ENCODE assay signal across 18 cellular contexts in genomic region chr17:81947189-81947588, GRCh38. TPM values are rescaled to one million over a fixed set of nuclear protein-coding genes. Genes with fewer than 3 reads are reported as not detected.
A peak's percentile ranks its signal among the peaks of the same experiment; 100 is the strongest.
DNase-seq lines count a peak whose midpoint lies in the region; ATAC-seq, FAIRE-seq and TF ChIP-seq lines count a peak whose summit lies in the region.
"Had no signal": no experiment of that assay in that cellular context is flagged by ENCODE, and none has a peak within 500 bp of the region (broad histone marks: within the 10 kb centered on the region; RNA-seq: fewer than 3 reads in every experiment).

Gene MYADML2 (minus strand): TSS chr17:81947233. CDS start chr17:81941741, 5,492 bp downstream.

- no peak within 1 kb of the TSS for H4K12ac ChIP-seq in trophoblast cell (ENCODE audit: low read depth, low read length)

- H2BK12ac ChIP-seq in H1 (ENCODE audit: low read depth, low read length) (no peak within 1 kb of the TSS), trophoblast cell (ENCODE audit: low read length) (no peak within 1 kb of the TSS)

- H3K9me3 ChIP-seq in HepG2 (ENCODE audit: low read length) = no peaks in the 10 kb centered on the region
- H3K9me3 ChIP-seq in right lobe of liver = no peaks in the 10 kb centered on the region
- H3K9me3 ChIP-seq in H1 (ENCODE audit: insufficient read depth in 2 of 2, low read depth in 1 of 2, low read length in 1 of 2) = no peaks in the 10 kb centered on the region
- peaks cover 3% of the 10 kb centered on the region for H3K9me3 ChIP-seq in trophoblast cell (ENCODE audit: insufficient read depth, low read depth, low read length)
- H3K9me3 ChIP-seq in prostate gland = no peaks in the 10 kb centered on the region
- no peaks in the 10 kb centered on the region for H3K9me3 ChIP-seq in MG63
- H3K9me3 ChIP-seq: A549, BE2C had no signal

- H4K8ac ChIP-seq in H1 (ENCODE audit: extremely low read depth, insufficient read depth, low read length) (no peak within 1 kb of the TSS), trophoblast cell (ENCODE audit: low read depth, low read length) (no peak within 1 kb of the TSS)

- no TSS peak for BruUV-seq in HepG2 (replicated peaks; lab: Mats Ljungman, UMichigan)

- 0 out of 2 replicates have a peak within 1 kb of the TSS, but pooled peaks have one; percentile 46 for H2BK15ac ChIP-seq in H1 (ENCODE audit: low read length)

- TF ChIP-seq EP300 in HepG2 (IDR thresholded peaks at IDR 0.05; ENCODE audit: low read depth in 2 of 2, low read length in 2 of 2) (no peak), HepG2 (CRISPR knock-in tag; IDR thresholded peaks at IDR 0.05; ENCODE audit: borderline replicate concordance) (no peak), H1 (IDR thresholded peaks at IDR 0.05; ENCODE audit: borderline replicate concordance in 1 of 2, low read depth in 2 of 2, low read length in 2 of 2) (no peak)

- H3K18ac ChIP-seq in H1 (ENCODE audit: extremely low read depth, low read length) (no peak within 1 kb of the TSS), trophoblast cell (ENCODE audit: low read length) (no peak within 1 kb of the TSS)

- H2AK5ac ChIP-seq in H1 (ENCODE audit: low read depth, low read length) (no peak within 1 kb of the TSS), trophoblast cell (ENCODE audit: low read length) (no peak within 1 kb of the TSS)

- POLR2A ChIA-PET in HepG2 (lab: Yijun Ruan, JAX) = interaction anchor here (1.1 to 1.4 kb wide), 3 partner anchors 9 to 75 kb away, joined by 3 to 4 read pairs (median 4); partner anchors contain the start of gene CENPX
- POLR2A ChIA-PET in H1 (lab: Charles Lee; ENCODE audit: partially characterized antibody) = interaction anchor here (0.9 kb wide), 2 partner anchors 16 to 19 kb away, joined by 3 read pairs; no protein-coding TSS in a partner anchor

- WGBS in HepG2 (ENCODE audit: low lambda C conversion rate) = 71% methylated on average over 12 of the region's 13 CpGs
- no CpG with 5 or more reads among the region's 13 CpGs for WGBS in right lobe of liver (ENCODE audit: insufficient coverage, low coverage, low lambda C conversion rate, missing lambda C conversion rate)
- WGBS in H1 (ENCODE audit: extremely low coverage in 1 of 2, insufficient coverage in 1 of 2, insufficient read length in 1 of 2, insufficient replicate concordance in 2 of 2, low coverage in 1 of 2, low lambda C conversion rate in 2 of 2, missing lambda C conversion rate in 1 of 2), 2 experiments = 81% methylated on average over 12 of the region's 13 CpGs; no CpG with 5 or more reads in 1 of the 2 experiments
- no CpG with 5 or more reads among the region's 13 CpGs for WGBS in trophoblast cell (ENCODE audit: extremely low coverage, insufficient coverage, insufficient read length)
- WGBS in prostate gland = 79% methylated on average over 13 of the region's 13 CpGs

- no peak within 1 kb of the TSS for H3K4ac ChIP-seq in H1 (replicated peaks; ENCODE audit: insufficient read length, low read depth, low read length)
- no peak within 1 kb of the TSS for H3K4ac ChIP-seq in trophoblast cell (ENCODE audit: low read depth, low read length)

- H3K79me2 ChIP-seq in HepG2 (ENCODE audit: insufficient read depth, low read length) = no peaks in the 10 kb centered on the region
- H3K79me2 ChIP-seq in H1 (ENCODE audit: control insufficient read depth in 1 of 2, insufficient read depth in 2 of 2, low read length in 2 of 2) = no peaks in the 10 kb centered on the region
- H3K79me2 ChIP-seq in trophoblast cell (ENCODE audit: control insufficient read depth, insufficient read depth, low read length, poor library complexity) = no peaks in the 10 kb centered on the region

- H2BK20ac ChIP-seq in H1 (ENCODE audit: low read length) = no peak within 1 kb of the TSS

- intact Hi-C loops in HepG2 (cut with micrococcal nuclease; ENCODE audit: unreplicated experiment) = no loop called here
- intact Hi-C loops in right lobe of liver (cut with DNase I) = loop anchor here in 1 of 2 donors (10.0 kb wide), 1 partner anchor 248 kb away; no protein-coding TSS in a partner anchor
- intact Hi-C loops in prostate gland (cut with DNase I) = no loop called here

- H3K4me3 ChIP-seq in HepG2 (replicated peaks in 1 of 3; ENCODE audit: insufficient read depth in 1 of 3, low read depth in 2 of 3, low read length in 3 of 3) (no peak within 1 kb of the TSS), right lobe of liver (no peak within 1 kb of the TSS), H1 (ENCODE audit: extremely low read depth in 1 of 4, insufficient read depth in 2 of 4, low read depth in 3 of 4, low read length in 4 of 4) (no peak within 1 kb of the TSS), trophoblast cell (ENCODE audit: low read depth, low read length) (peak within 1 kb of the TSS; percentile 9), prostate gland (no peak within 1 kb of the TSS), MG63 (no peak within 1 kb of the TSS)
- H3K4me3 ChIP-seq: A549, GM12878, GM23338 had no signal

- TF ChIP-seq RAD21 in HepG2 (CRISPR knock-in tag; IDR thresholded peaks at IDR 0.05) = no peak
- no peak for TF ChIP-seq RAD21 in H1 (IDR thresholded peaks at IDR 0.05 in 1 of 2, conservative IDR thresholded peaks at IDR 0.05 in 1 of 2; ENCODE audit: low read depth in 2 of 2, low read length in 2 of 2)

- H3K4me2 ChIP-seq in HepG2 (ENCODE audit: low read depth, low read length) (no peak within 1 kb of the TSS), H1 (ENCODE audit: insufficient read depth in 1 of 2, low read depth in 2 of 2, low read length in 2 of 2) (no peak within 1 kb of the TSS), trophoblast cell (ENCODE audit: low read length) (no peak within 1 kb of the TSS)
- H3K4me2 ChIP-seq: A549, GM23338 had no signal

- H3K23ac ChIP-seq in H1 (ENCODE audit: insufficient read length) = no peak within 1 kb of the TSS
- no peak within 1 kb of the TSS for H3K23ac ChIP-seq in trophoblast cell (ENCODE audit: low read length)

- DNase-seq in HepG2 (ENCODE audit: low spot score) = no peak
- DNase-seq in right lobe of liver = no peak
- DNase-seq in H1 (ENCODE audit: low read depth in 1 of 2, low spot score in 2 of 2) = no peak
- DNase-seq in trophoblast cell = no peak
- no peak for DNase-seq in GM13977 (ENCODE audit: low spot score)
- no peak for DNase-seq in prostate gland (ENCODE audit: low spot score)
- no peak for DNase-seq in MG63
- DNase-seq: BE2C, DMS79, H9 had no signal

- H3K36me3 ChIP-seq in HepG2 (replicated peaks in 1 of 2; ENCODE audit: control insufficient read depth in 1 of 2, insufficient read depth in 2 of 2, low read length in 2 of 2) = no peaks in the 10 kb centered on the region
- H3K36me3 ChIP-seq in right lobe of liver = no peaks in the 10 kb centered on the region
- no peaks in the 10 kb centered on the region for H3K36me3 ChIP-seq in H1 (ENCODE audit: control insufficient read depth in 2 of 4, insufficient read depth in 4 of 4, low read length in 3 of 4)
- no peaks in the 10 kb centered on the region for H3K36me3 ChIP-seq in trophoblast cell (ENCODE audit: control insufficient read depth in 1 of 2, insufficient read depth in 2 of 2, low read length in 2 of 2)
- no peaks in the 10 kb centered on the region for H3K36me3 ChIP-seq in prostate gland
- H3K36me3 ChIP-seq in MG63 = no peaks in the 10 kb centered on the region
- H3K36me3 ChIP-seq: BE2C had no signal

- CTCF ChIA-PET in HepG2 (lab: Yijun Ruan, JAX; ENCODE audit: low intra/inter-chr PET ratio, low total read pairs) (no interaction called here), H1 (lab: Charles Lee; ENCODE audit: partially characterized antibody) (interaction anchor here (0.7 kb wide), 2 partner anchors 12 to 78 kb away, joined by 3 read pairs; no protein-coding TSS in a partner anchor)

- no peak within 1 kb of the TSS for H2BK5ac ChIP-seq in H1 (ENCODE audit: low read depth, low read length)
- H2BK5ac ChIP-seq in trophoblast cell (ENCODE audit: low read depth, low read length, poor library complexity) = no peak within 1 kb of the TSS

- no peak within 1 kb of the TSS for H3K56ac ChIP-seq in H1 (replicated peaks; ENCODE audit: insufficient read length, low read depth, low read length)

- no peak for FAIRE-seq in HepG2 (lab: Jason Lieb, UNC)
- FAIRE-seq in H1 (lab: Jason Lieb, UNC) = no peak
- FAIRE-seq: A549, GM12878 had no signal

- H3K14ac ChIP-seq in H1 (ENCODE audit: insufficient read length) = no peak within 1 kb of the TSS
- no peak within 1 kb of the TSS for H3K14ac ChIP-seq in trophoblast cell (ENCODE audit: low read length)

- peaks cover 41% of the 10 kb centered on the region for H3K4me1 ChIP-seq in HepG2 (ENCODE audit: insufficient read depth, low read length)
- H3K4me1 ChIP-seq in right lobe of liver = no peaks in the 10 kb centered on the region
- H3K4me1 ChIP-seq in H1 (replicated peaks in 1 of 4; ENCODE audit: control insufficient read depth in 3 of 4, insufficient read depth in 4 of 4, low read length in 3 of 4) = peaks cover 0 to under 1% (median under 1%) of the 10 kb centered on the region in 4 experiments; a peak in 3 of 7 replicates
- no peaks in the 10 kb centered on the region for H3K4me1 ChIP-seq in trophoblast cell (ENCODE audit: control insufficient read depth in 1 of 2, insufficient read depth in 2 of 2, low read length in 2 of 2)
- no peaks in the 10 kb centered on the region for H3K4me1 ChIP-seq in prostate gland (replicated peaks)
- H3K4me1 ChIP-seq: A549, BE2C had no signal

- H4K5ac ChIP-seq in H1 (ENCODE audit: insufficient read length, low read depth, low read length) = no peak within 1 kb of the TSS

- TF ChIP-seq POLR2A in HepG2 (IDR thresholded peaks at IDR 0.05; ENCODE audit: insufficient read depth in 1 of 2, low read depth in 2 of 2, low read length in 2 of 2) (no peak), right lobe of liver (IDR thresholded peaks at IDR 0.05) (no peak), H1 (IDR thresholded peaks at IDR 0.05; ENCODE audit: control extremely low read depth in 1 of 2, low read depth in 2 of 2, low read length in 2 of 2) (no peak), prostate gland (IDR thresholded peaks at IDR 0.05) (no peak)

- H2AFZ ChIP-seq in HepG2 (ENCODE audit: low read length) (no peak within 1 kb of the TSS), H1 (ENCODE audit: low read length) (no peak within 1 kb of the TSS), trophoblast cell (ENCODE audit: insufficient read depth, low read length, poor library complexity) (no peak within 1 kb of the TSS)
- H2AFZ ChIP-seq: GM23338 had no signal

- 0 out of 5 replicates have a peak, but pooled peaks cover 0 to 3% of the 10 kb centered on the region in 2 experiments for H3K27me3 ChIP-seq in HepG2 (ENCODE audit: control insufficient read depth in 1 of 2, insufficient read depth in 2 of 2, low read length in 2 of 2)
- no peaks in the 10 kb centered on the region for H3K27me3 ChIP-seq in right lobe of liver
- peaks cover 0 to 5% (median under 1%) of the 10 kb centered on the region in 4 experiments; a peak in 3 of 7 replicates for H3K27me3 ChIP-seq in H1 (replicated peaks in 1 of 4; ENCODE audit: control insufficient read depth in 3 of 4, extremely low read depth in 1 of 4, insufficient read depth in 3 of 4, low read length in 3 of 4)
- H3K27me3 ChIP-seq in trophoblast cell (ENCODE audit: insufficient read depth, low read length) = no peaks in the 10 kb centered on the region
- H3K27me3 ChIP-seq in prostate gland (replicated peaks; ENCODE audit: insufficient read depth) = no peaks in the 10 kb centered on the region
- H3K27me3 ChIP-seq in MG63 = no peaks in the 10 kb centered on the region
- H3K27me3 ChIP-seq: BE2C had no signal

- in situ Hi-C loops in HepG2 (cut with HindIII; ENCODE audit: extremely low pct_ligation_motif_present, low pct_unique_long_range_greater_than_20kb) (no loop called here), GM13977 (cut with MboI; ENCODE audit: low pct_unique_long_range_greater_than_20kb, low sequenced_read_pairs, unreplicated experiment) (no loop called here)

- no peak within 1 kb of the TSS for H3K27ac ChIP-seq in HepG2 (ENCODE audit: extremely low read length, insufficient read depth, low read length)
- no peak within 1 kb of the TSS for H3K27ac ChIP-seq in right lobe of liver
- H3K27ac ChIP-seq in H1 (ENCODE audit: low read depth, low read length) = no peak within 1 kb of the TSS
- H3K27ac ChIP-seq in trophoblast cell (ENCODE audit: low read depth, low read length) = no peak within 1 kb of the TSS
- no peak within 1 kb of the TSS for H3K27ac ChIP-seq in prostate gland
- H3K27ac ChIP-seq: A549, C4-2B had no signal

- no peak for ATAC-seq in HepG2
- no peak for ATAC-seq in right lobe of liver
- ATAC-seq: A549, GM12878, GM23338 had no signal

- H3K23me2 ChIP-seq in H1 (ENCODE audit: low read depth, low read length) = no peaks in the 10 kb centered on the region

- H3K79me1 ChIP-seq in H1 (ENCODE audit: low read depth, low read length) (no peaks in the 10 kb centered on the region), trophoblast cell (ENCODE audit: low read length) (no peaks in the 10 kb centered on the region)

- H2BK120ac ChIP-seq in H1 (replicated peaks; ENCODE audit: low read depth, low read length) = no peak within 1 kb of the TSS
- no peak within 1 kb of the TSS for H2BK120ac ChIP-seq in trophoblast cell (ENCODE audit: insufficient read depth, low read length, poor library complexity)

- H4K20me1 ChIP-seq in HepG2 (ENCODE audit: insufficient read depth, low read length) (no peaks in the 10 kb centered on the region), H1 (replicated peaks in 1 of 2; ENCODE audit: control insufficient read depth in 1 of 2, insufficient read depth in 2 of 2, low read length in 2 of 2) (no peaks in the 10 kb centered on the region)

- H3K9ac ChIP-seq in HepG2 (ENCODE audit: insufficient read depth, low read depth, low read length) (no peak within 1 kb of the TSS), H1 (replicated peaks in 1 of 4; ENCODE audit: extremely low read depth in 1 of 4, low read depth in 3 of 4, low read length in 3 of 4) (no peak within 1 kb of the TSS), trophoblast cell (ENCODE audit: low read length) (no peak within 1 kb of the TSS)

- no peak within 1 kb of the TSS for H4K91ac ChIP-seq in H1 (replicated peaks; ENCODE audit: insufficient read length, low read length)
- H4K91ac ChIP-seq in trophoblast cell (ENCODE audit: low read depth, low read length) = no peak within 1 kb of the TSS

- no peak for TF ChIP-seq CTCF in HepG2 (CRISPR knock-in tag; IDR thresholded peaks at IDR 0.05)
- no peak for TF ChIP-seq CTCF in right lobe of liver (IDR thresholded peaks at IDR 0.05)
- TF ChIP-seq CTCF in H1 (IDR thresholded peaks at IDR 0.05; ENCODE audit: control extremely low read depth in 1 of 3, insufficient read depth in 1 of 3, low read depth in 1 of 3, low read length in 3 of 3) = no peak
- TF ChIP-seq CTCF in GM13977 (IDR thresholded peaks at IDR 0.05; ENCODE audit: extremely low read depth, insufficient read depth, missing control alignments) = no peak
- TF ChIP-seq CTCF in prostate gland (IDR thresholded peaks at IDR 0.05) = no peak

RNA-seq across cellular contexts. Expression of gene MYADML2, which starts in this region (rescaled TPM):
- not detected in 2 replicates for total RNA-seq in HepG2 (2016; rRNA removed; fragmentation: Illumina TruSeq; extraction: Trizol)
- not detected in 2 replicates for total RNA-seq in HepG2 (2016; cell fraction: cytosol; rRNA removed; fragmentation: Illumina TruSeq; extraction: Trizol; ENCODE audit: low read depth)
- total RNA-seq in HepG2 (2016; cell fraction: insoluble cytoplasmic fraction; rRNA removed; fragmentation: Illumina TruSeq; extraction: Trizol) = not detected in 2 replicates
- total RNA-seq in HepG2 (2016; cell fraction: membrane; rRNA removed; fragmentation: Illumina TruSeq; extraction: Trizol) = not detected in 2 replicates
- total RNA-seq in HepG2 (2016; cell fraction: nucleus; rRNA removed; fragmentation: Illumina TruSeq; extraction: Trizol) = not detected in 2 replicates
- not detected in 2 replicates for polyA plus RNA-seq in HepG2 (2011; rRNA removed)
- not detected in 2 replicates for polyA plus RNA-seq in HepG2 (2011; cell fraction: cytosol; rRNA removed)
- not detected in 2 replicates for polyA plus RNA-seq in HepG2 (2011; cell fraction: nucleus; rRNA removed)
- polyA plus RNA-seq in HepG2 (2012) = 0.07 TPM in 1 of 2 replicates, not detected in the other
- polyA plus RNA-seq in HepG2 (2016; cell fraction: cytosol; fragmentation: Illumina TruSeq; extraction: Trizol; ENCODE audit: low read depth) = not detected in 2 replicates
- polyA plus RNA-seq in HepG2 (2016; cell fraction: insoluble cytoplasmic fraction; fragmentation: Illumina TruSeq; extraction: Trizol; ENCODE audit: low read depth) = not detected in 2 replicates
- not detected in 2 replicates for polyA plus RNA-seq in HepG2 (2016; cell fraction: membrane; fragmentation: Illumina TruSeq; extraction: Trizol; ENCODE audit: low read depth)
- polyA plus RNA-seq in HepG2 (2016; cell fraction: nucleus; fragmentation: Illumina TruSeq; extraction: Trizol; ENCODE audit: insufficient read depth, low read depth) = not detected in 2 replicates
- polyA minus RNA-seq in HepG2 (2011; rRNA and poly(A)+ RNA removed; ENCODE audit: low replicate concordance) = 0.05 TPM in 1 of 2 replicates, not detected in the other
- polyA minus RNA-seq in HepG2 (2011; cell fraction: cytosol; rRNA and poly(A)+ RNA removed) = not detected in 2 replicates
- not detected in 2 replicates for polyA minus RNA-seq in HepG2 (2011; cell fraction: nucleus; rRNA and poly(A)+ RNA removed)
- not detected for total RNA-seq in right lobe of liver
- total RNA-seq in H1 (2021; fragmentation: NEBNext Ultra II Directional; extraction: Animal tissue kit (Norgen Biotek cat#: 25700)) = 0.17 and 0.26 TPM in 2 replicates
- 0.47 TPM in 2 replicates for polyA plus RNA-seq in H1 (2011; rRNA removed)
- polyA plus RNA-seq in H1 (2011; cell fraction: cytosol; rRNA removed) = 0.45 TPM
- 0.39 TPM for polyA plus RNA-seq in H1 (2011; cell fraction: nucleus; rRNA removed)
- 0.34 to 0.50 TPM (median 0.41 TPM) in 3 of 4 replicates, not detected in the other for polyA plus RNA-seq in H1 (2012, experiment 1 of 2)
- polyA plus RNA-seq in H1 (2012, experiment 2 of 2) = 0.26 TPM
- polyA plus RNA-seq in H1 (2013, experiment 1 of 2) = 0.10 TPM
- polyA plus RNA-seq in H1 (2013, experiment 2 of 2) = 0.11 TPM
- polyA minus RNA-seq in H1 (2011; rRNA and poly(A)+ RNA removed) = 0.16 and 0.29 TPM in 2 replicates
- 0.44 TPM for polyA minus RNA-seq in H1 (2011; cell fraction: cytosol; rRNA and poly(A)+ RNA removed)
- polyA minus RNA-seq in H1 (2011; cell fraction: nucleus; rRNA and poly(A)+ RNA removed) = 0.40 TPM
- 0.01 TPM in 1 of 2 replicates, not detected in the other for polyA plus RNA-seq in trophoblast cell (2013)
- under 1 TPM in 1 of 2 donors, not detected in 1; 0.14 TPM for total RNA-seq in prostate gland
- not detected in 2 replicates for total RNA-seq in MG63 (2014; rRNA removed; shearing (Covaris generic); ENCODE audit: low replicate concordance)
- total RNA-seq: CD4-positive, alpha-beta memory T cell; G401; GM12878; HT1080 had no signal
- polyA plus RNA-seq: A549; AG04450; CD4-positive, alpha-beta memory T cell; GM12878 had no signal
